Comparison of ENCODE assay signal across 11 cellular contexts in genomic region chr21:38269567-38269917, GRCh38. TPM values are rescaled to one million over a fixed set of nuclear protein-coding genes. Genes with fewer than 3 reads are reported as not detected.
DNase-seq lines count a peak whose midpoint lies in the region; ATAC-seq lines count a peak whose summit lies in the region.
"Had no signal": no experiment of that assay in that cellular context is flagged by ENCODE, and none has a peak within 500 bp of the region (broad histone marks: within the 10 kb centered on the region; RNA-seq: fewer than 3 reads in every experiment).

No MANE protein-coding gene starts in this region.

- peak overlapping the region; percentile 87 for H3K9ac ChIP-seq in mesenchymal stem cell (ENCODE audit: low read length)

- peaks cover 2 to 8% of the 10 kb centered on the region in 2 experiments for H3K36me3 ChIP-seq in mesenchymal stem cell (ENCODE audit: control insufficient read depth in 1 of 2, insufficient read depth in 2 of 2, low read depth in 1 of 2, low read length in 2 of 2)

- H3K4me3 ChIP-seq in mesenchymal stem cell (ENCODE audit: insufficient read depth in 1 of 2, low read depth in 1 of 2, low read length in 2 of 2) = no peak overlapping the region

- no peak overlapping the region for H3K4me3 Mint-ChIP-seq in activated CD4-positive, alpha-beta memory T cell treated with anti-CD3 and anti-CD28 coated beads, Interleukin-2, amount 10 ng/mL, durations not matched to agents 7 days and 5 days

- peaks cover 5% of the 10 kb centered on the region for H3K27me3 Mint-ChIP-seq in activated CD4-positive, alpha-beta memory T cell treated with anti-CD3 and anti-CD28 coated beads, Interleukin-2, amount 10 ng/mL, durations not matched to agents 7 days and 5 days

- H3K36me3 Mint-ChIP-seq in activated CD4-positive, alpha-beta memory T cell treated with anti-CD3 and anti-CD28 coated beads, Interleukin-2, amount 10 ng/mL, durations not matched to agents 7 days and 5 days (ENCODE audit: low read depth) = no peaks in the 10 kb centered on the region

- H2BK5ac ChIP-seq in mesenchymal stem cell (ENCODE audit: low read depth, low read length, poor library complexity, severe bottlenecking) = no peak overlapping the region

- POLR2A ChIA-PET in activated CD4-positive, alpha-beta memory T cell treated with anti-CD3 and anti-CD28 coated beads, Interleukin-2, amount 10 ng/mL, durations not matched to agents 7 days and 5 days (lab: Charles Lee) = no interaction called here

- peak overlapping the region; percentile 14 to 59 for H3K18ac ChIP-seq in mesenchymal stem cell (ENCODE audit: low read depth in 1 of 2, low read length in 2 of 2)

- H2BK12ac ChIP-seq in mesenchymal stem cell (ENCODE audit: low read length in 2 of 2) = peak overlapping the region in 1 of 2 experiments; percentile 35

- peak overlapping the region; percentile 8 for H3K27ac ChIP-seq in mesenchymal stem cell (ENCODE audit: low read length, poor library complexity, severe bottlenecking)

- no peak overlapping the region for H2AFZ ChIP-seq in mesenchymal stem cell (ENCODE audit: low read depth, low read length)

- no peak overlapping the region for H3K4me2 ChIP-seq in mesenchymal stem cell (ENCODE audit: low read length, poor library complexity, severe bottlenecking)

- no peak overlapping the region for H4K8ac ChIP-seq in mesenchymal stem cell (ENCODE audit: low read length)

- H3K27ac Mint-ChIP-seq in activated CD4-positive, alpha-beta memory T cell treated with anti-CD3 and anti-CD28 coated beads, Interleukin-2, amount 10 ng/mL, durations not matched to agents 7 days and 5 days = no peak overlapping the region

- no peak overlapping the region for H3K14ac ChIP-seq in mesenchymal stem cell (ENCODE audit: low read length in 2 of 2)

- ATAC-seq in GM18861 (IDR thresholded peaks at IDR 0.05; ENCODE audit: unreplicated experiment) = peak; percentile 84
- peak; percentile 75 for ATAC-seq in GM21529 (IDR thresholded peaks at IDR 0.05; ENCODE audit: unreplicated experiment)
- peak; percentile 73 for ATAC-seq in HG03378 (IDR thresholded peaks at IDR 0.05; ENCODE audit: unreplicated experiment)

- 18% methylated on average over 2 of the region's 2 CpGs for WGBS in mesenchymal stem cell

- H2BK15ac ChIP-seq in mesenchymal stem cell (ENCODE audit: low read depth, poor library complexity, severe bottlenecking) = no peak overlapping the region

- no peak overlapping the region for H3K23ac ChIP-seq in mesenchymal stem cell (ENCODE audit: low read length in 2 of 2)

- no peak overlapping the region for H3K4ac ChIP-seq in mesenchymal stem cell (ENCODE audit: low read depth in 1 of 2, low read length in 2 of 2)

- peaks cover 10% of the 10 kb centered on the region for H3K4me1 ChIP-seq in mesenchymal stem cell (ENCODE audit: control insufficient read depth, insufficient read depth, low read depth, low read length)

- H3K27me3 ChIP-seq in mesenchymal stem cell (ENCODE audit: control insufficient read depth in 1 of 2, insufficient read depth in 1 of 2, low read length in 2 of 2) = no peaks in the 10 kb centered on the region

- H3K79me1 ChIP-seq in mesenchymal stem cell (replicated peaks; ENCODE audit: low read length, poor library complexity, severe bottlenecking) = no peaks in the 10 kb centered on the region

- no peak overlapping the region for H4K91ac ChIP-seq in mesenchymal stem cell (ENCODE audit: low read length)

- peak overlapping the region; percentile 16 for H2AK5ac ChIP-seq in mesenchymal stem cell (ENCODE audit: low read length, severe bottlenecking)

- peak; percentile 65 for DNase-seq in mesenchymal stem cell
- no peak for DNase-seq in stimulated activated CD4-positive, alpha-beta T cell treated with anti-CD3 and anti-CD28 coated beads, Interleukin-2, amount 100 ng/mL, for 48 hours
- no peak for DNase-seq in DMS114 treated with DMSO at 0.1 percent for 48 hours (lab: John Stamatoyannopoulos, UW; ENCODE audit: unreplicated experiment)
- DNase-seq in activated CD4-positive, alpha-beta memory T cell treated with anti-CD3 and anti-CD28 coated beads, Interleukin-2, amount 10 ng/mL, durations not matched to agents 7 days and 5 days = no peak
- DNase-seq in NCI-H1092 (lab: John Stamatoyannopoulos, UW) = no peak
- DNase-seq: NCI-H1694; stimulated activated CD4-positive, alpha-beta T cell treated with anti-CD3 and anti-CD28 coated beads, Interleukin-12 subunit alpha, Interleukin-12 subunit beta, amount 100 ng/mL, for 4 hours had no signal

- no peaks in the 10 kb centered on the region for H3K9me3 Mint-ChIP-seq in activated CD4-positive, alpha-beta memory T cell treated with anti-CD3 and anti-CD28 coated beads, Interleukin-2, amount 10 ng/mL, durations not matched to agents 7 days and 5 days
- H3K9me3 Mint-ChIP-seq: activated T-helper 2 cell treated with anti-CD3 and anti-CD28 coated beads, Interferon-gamma antibody, Interleukin-2, Interleukin-4, amounts not matched to agents 10 μg/mL and 5 μg/mL and 100 μg/mL, durations not matched to agents 14 hours and 24 hours and 36 hours had no signal

- no peak overlapping the region for H2BK120ac ChIP-seq in mesenchymal stem cell (ENCODE audit: low read depth, low read length)

- CTCF ChIA-PET in activated CD4-positive, alpha-beta memory T cell treated with anti-CD3 and anti-CD28 coated beads, Interleukin-2, amount 10 ng/mL, durations not matched to agents 7 days and 5 days (lab: Charles Lee) = no interaction called here

- no peaks in the 10 kb centered on the region for H3K4me1 Mint-ChIP-seq in activated CD4-positive, alpha-beta memory T cell treated with anti-CD3 and anti-CD28 coated beads, Interleukin-2, amount 10 ng/mL, durations not matched to agents 7 days and 5 days

- no peaks in the 10 kb centered on the region for H3K9me3 ChIP-seq in mesenchymal stem cell (ENCODE audit: control insufficient read depth, low read length)

RNA-seq across cellular contexts. Expression of gene KCNJ15, which starts 12.8 kb away (rescaled TPM):
- 0.99 TPM for polyA plus RNA-seq in mesenchymal stem cell (2013, experiment 1 of 2)
- polyA plus RNA-seq in mesenchymal stem cell (2013, experiment 2 of 2) = 1.00 TPM
- total RNA-seq in activated CD4-positive, alpha-beta memory T cell treated with anti-CD3 and anti-CD28 coated beads, Interleukin-2, amount 10 ng/mL, durations not matched to agents 7 days and 5 days = not detected
